In the genomic region with DNA sequence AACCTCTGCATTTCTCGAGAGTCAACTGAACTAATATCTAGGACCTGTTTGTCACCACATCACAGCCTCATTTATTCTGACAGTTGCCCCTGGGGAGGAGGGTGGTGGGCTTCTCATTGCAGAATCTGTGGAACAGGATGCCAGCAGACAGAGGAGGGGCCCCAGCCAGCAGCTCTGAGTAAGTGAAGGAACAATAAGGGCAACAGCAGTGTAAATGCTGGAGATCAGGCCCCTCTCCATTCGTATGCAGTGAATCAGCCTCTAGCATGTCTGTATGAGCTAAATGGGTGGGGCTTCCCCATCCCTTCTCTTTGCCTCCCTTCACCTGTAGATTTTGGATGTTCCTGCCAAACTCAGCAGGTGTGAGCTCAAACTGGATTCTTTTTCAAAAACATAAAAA, we compare ENCODE assay signal across 29 cellular contexts. TPM values are rescaled to one million over a fixed set of nuclear protein-coding genes. Genes with fewer than 3 reads are reported as not detected.
"Had no signal": no experiment of that assay in that cellular context is flagged by ENCODE, and none has a peak within 500 bp of the region (broad histone marks: within the 10 kb centered on the region; RNA-seq: fewer than 3 reads in every experiment).

No MANE protein-coding gene starts in this region.

- H3K4me1 ChIP-seq: Peyer's patch, SJSA1 had no signal

- H3K27me3 ChIP-seq: cardiac muscle cell, Peyer's patch had no signal

- H3K27ac ChIP-seq: cardiac muscle cell, Peyer's patch, SJSA1 had no signal

- DNase-seq: activated CD4-positive, alpha-beta T cell treated with anti-CD3 and anti-CD28 coated beads for 36 hours; activated CD4-positive, alpha-beta T cell treated with anti-CD3 and anti-CD28 coated beads, Interleukin-2, amount 10 ng/mL, durations not matched to agents 7 days and 5 days; activated CD4-positive, alpha-beta T cell treated with anti-CD3 and anti-CD28 coated beads, Interleukin-2, amount 50 U/mL, for 48 hours; activated CD8-positive, alpha-beta memory T cell treated with anti-CD3 and anti-CD28 coated beads, Interleukin-2, amount 50 U/mL, for 4 hours; activated naive CD4-positive, alpha-beta T cell treated with anti-CD3 and anti-CD28 coated beads, Interleukin-2, amount 10 ng/mL, durations not matched to agents 7 days and 5 days; activated naive CD8-positive, alpha-beta T cell treated with anti-CD3 and anti-CD28 coated beads, Interleukin-2, amount 50 U/mL, for 24 hours; activated T-cell treated with anti-CD3 and anti-CD28 coated beads for 4 hours; activated T-cell treated with anti-CD3 and anti-CD28 coated beads, Interleukin-2, amount 50 U/mL, for 4 hours; anterior cingulate cortex; KG1; MM.1S; MV-4-11; NCI-H1092; NCI-H1436 treated with DMSO at 0.1 percent for 48 hours; NCI-H1694 treated with DMSO at 0.1 percent for 48 hours; NCI-H2029; NCI-H345; NCI-H524 treated with DMSO at 0.1 percent for 48 hours; Peyer's patch; RPMI8226; SHP77 treated with DMSO at 0.1 percent for 48 hours; SK-N-SH had no signal

- FAIRE-seq: TTC549 had no signal

- H3K36me3 ChIP-seq: cardiac muscle cell, Peyer's patch, SJSA1 had no signal

- H3K4me3 ChIP-seq: cardiac muscle cell, Peyer's patch, SJSA1 had no signal

- ATAC-seq: activated CD4-positive, alpha-beta T cell treated with anti-CD3 and anti-CD28 coated beads for 36 hours; activated CD4-positive, CD25-positive, alpha-beta regulatory T cell treated with anti-CD3 and anti-CD28 coated beads, Interleukin-2, amount 50 U/mL, for 24 hours; activated naive CD8-positive, alpha-beta T cell treated with anti-CD3 and anti-CD28 coated beads, Interleukin-2, amount 50 U/mL, for 24 hours; activated T-cell treated with anti-CD3 and anti-CD28 coated beads, Interleukin-2, amount 50 U/mL, for 4 hours; WTC11 had no signal

RNA-seq across cellular contexts. Expression of gene CPVL, which starts 7.7 kb away (rescaled TPM):
- total RNA-seq: activated CD4-positive, alpha-beta T cell treated with anti-CD3 and anti-CD28 coated beads for 36 hours; activated CD4-positive, alpha-beta T cell treated with anti-CD3 and anti-CD28 coated beads, Interleukin-2, amount 10 ng/mL, durations not matched to agents 7 days and 5 days; activated T-helper 1 cell treated with anti-CD3 and anti-CD28 coated beads, Interleukin-12 subunit alpha, Interleukin-12 subunit beta, Interleukin-2, Interleukin-4 antibody, amounts not matched to agents 30 ng/mL and 10 ng/mL and 1 ng/mL, durations not matched to agents 14 hours and 24 hours and 36 hours had no signal
- polyA plus RNA-seq: SK-N-SH had no signal

RNA-seq across cellular contexts. Expression of gene CHN2, which starts 40.5 kb away (rescaled TPM):
- total RNA-seq: activated T-helper 1 cell treated with anti-CD3 and anti-CD28 coated beads, Interleukin-12 subunit alpha, Interleukin-12 subunit beta, Interleukin-2, Interleukin-4 antibody, amounts not matched to agents 30 ng/mL and 10 ng/mL and 1 ng/mL, durations not matched to agents 14 hours and 24 hours and 36 hours; LHCN-M2 had no signal
